ENCODE assay signal across 8 cellular contexts in genomic region chr11:33256031-33256807, GRCh38. TPM values are rescaled to one million over a fixed set of nuclear protein-coding genes. Genes with fewer than 3 reads are reported as not detected.
A peak's percentile ranks its signal among the peaks of the same experiment; 100 is the strongest.
DNase-seq lines count a peak whose midpoint lies in the region; ATAC-seq and TF ChIP-seq lines count a peak whose summit lies in the region.

No MANE protein-coding gene starts in this region.

- peak overlapping the region; percentile 97 for H3K4me2 ChIP-seq in SU-DHL-6 (ENCODE audit: low read depth, low read length, poor library complexity, severe bottlenecking)

- H4K20me1 ChIP-seq in SU-DHL-6 (ENCODE audit: low read depth, low read length) = no peaks in the 10 kb centered on the region

- no peak for TF ChIP-seq POLR2A in gastrocnemius medialis (IDR thresholded peaks at IDR 0.05)

- H3K36me3 Mint-ChIP-seq in T-helper 2 cell treated with Interferon-gamma antibody and Interleukin-4, amounts not matched to agents 5 μg/mL and 100 μg/mL, for 36 hours (ENCODE audit: low read depth) = peaks cover 9% of the 10 kb centered on the region

- H3K4me1 ChIP-seq in gastrocnemius medialis = peaks cover 18 to 19% of the 10 kb centered on the region in 2 donors

- H2AFZ ChIP-seq in SU-DHL-6 (ENCODE audit: low read depth, low read length, severe bottlenecking) = peak overlapping the region; percentile 100

- peaks cover 3% of the 10 kb centered on the region for H3K27me3 Mint-ChIP-seq in T-helper 2 cell treated with Interferon-gamma antibody and Interleukin-4, amounts not matched to agents 5 μg/mL and 100 μg/mL, for 36 hours (ENCODE audit: low read depth)

- no peaks in the 10 kb centered on the region for H3K36me3 ChIP-seq in SU-DHL-6 (ENCODE audit: low read length)
- no peaks in the 10 kb centered on the region for H3K36me3 ChIP-seq in gastrocnemius medialis

- H3K4me3 Mint-ChIP-seq in T-helper 2 cell treated with Interferon-gamma antibody and Interleukin-4, amounts not matched to agents 5 μg/mL and 100 μg/mL, for 36 hours = peak overlapping the region; percentile 94

- no peaks in the 10 kb centered on the region for H3K9me2 ChIP-seq in SU-DHL-6 (replicated peaks; ENCODE audit: insufficient read depth, low read length)

- H3K27ac ChIP-seq in SU-DHL-6 (ENCODE audit: low read depth, low read length) = no peak overlapping the region
- peak overlapping the region; percentile 97 to 100 (median 100) for H3K27ac ChIP-seq in gastrocnemius medialis

- H3K27ac Mint-ChIP-seq in T-helper 2 cell treated with Interferon-gamma antibody and Interleukin-4, amounts not matched to agents 5 μg/mL and 100 μg/mL, for 36 hours = peak overlapping the region; percentile 98

- 0 out of 2 replicates have a peak, but pooled peaks cover 4% of the 10 kb centered on the region for H3F3A ChIP-seq in SU-DHL-6 (ENCODE audit: insufficient read depth)

- H3K4me1 Mint-ChIP-seq in T-helper 2 cell treated with Interferon-gamma antibody and Interleukin-4, amounts not matched to agents 5 μg/mL and 100 μg/mL, for 36 hours (ENCODE audit: low read depth) = peaks cover 23% of the 10 kb centered on the region

- intact Hi-C loops in gastrocnemius medialis (cut with DNase I; ENCODE audit: low total_unique reads) = loop anchor here (2.0 to 10.0 kb wide), 4 partner anchors 35 to 481 kb away; partner anchors contain the start of genes C11orf91, CD59 and QSER1

- in situ Hi-C loops in gastrocnemius medialis (cut with MboI; ENCODE audit: low sequenced_read_pairs in 4 of 4) = loop anchor here in 2 of 4 donors (5.0 to 25.0 kb wide), 3 partner anchors 71 to 431 kb away; partner anchors contain the start of gene CSTF3 (in 1 of the 2)

- H3K27me3 ChIP-seq in SU-DHL-6 (ENCODE audit: low read length) (no peaks in the 10 kb centered on the region), gastrocnemius medialis (no peaks in the 10 kb centered on the region)

- peak overlapping the region; percentile 89 for H3K9ac ChIP-seq in SU-DHL-6 (ENCODE audit: low read length)

- peak overlapping the region; percentile 59 for H3K4me3 ChIP-seq in SU-DHL-6 (ENCODE audit: insufficient read depth, low read length, poor library complexity, severe bottlenecking)
- H3K4me3 ChIP-seq in gastrocnemius medialis = peak overlapping the region; percentile 73 to 96 (median 90)

- H3K9me3 Mint-ChIP-seq in T-helper 2 cell treated with Interferon-gamma antibody and Interleukin-4, amounts not matched to agents 5 μg/mL and 100 μg/mL, for 36 hours = peaks cover 2% of the 10 kb centered on the region

- H3K79me2 ChIP-seq in SU-DHL-6 (ENCODE audit: insufficient read depth, low read length) = no peaks in the 10 kb centered on the region; the same call in 1 of the 2 replicates

- TF ChIP-seq CTCF in SU-DHL-6 (IDR thresholded peaks at IDR 0.05; ENCODE audit: insufficient read depth, low read length, poor library complexity, severe bottlenecking) = no peak
- no peak for TF ChIP-seq CTCF in gastrocnemius medialis (IDR thresholded peaks at IDR 0.05 in 4 of 5, conservative IDR thresholded peaks at IDR 0.05 in 1 of 5)

- ATAC-seq in gastrocnemius medialis = no peak

- H3K9me3 ChIP-seq in SU-DHL-6 (ENCODE audit: insufficient read depth, low read length) (no peaks in the 10 kb centered on the region), gastrocnemius medialis (no peaks in the 10 kb centered on the region)

- DNase-seq in T-helper 2 cell treated with Interferon-gamma antibody and Interleukin-4, amounts not matched to agents 5 μg/mL and 100 μg/mL, for 36 hours (ENCODE audit: low spot score) = no peak
- no peak for DNase-seq in T-helper 2 cell
- peak; percentile 45 for DNase-seq in fibroblast of peridontal ligament (ENCODE audit: extremely low read depth)
- DNase-seq in gastrocnemius medialis = no peak
- no peak for DNase-seq in AG08395 (ENCODE audit: low spot score)
- no peak for DNase-seq in effector CD4-positive, alpha-beta T cell
- no peak for DNase-seq in cerebellar nuclear complex (lab: John Stamatoyannopoulos, UW)

RNA-seq across cellular contexts. Expression of gene HIPK3, which starts 1.0 kb away (rescaled TPM):
- total RNA-seq in gastrocnemius medialis = 100 to 1,000 TPM in 2 of 4 donors, 10 to 100 TPM in 2; 85.2 to 283 (median 126) TPM
